1 cellular context compared by ENCODE assay signal in genomic region chr10:21170216-21170615, GRCh38.
TF ChIP-seq lines count a peak whose summit lies in the region.

No MANE protein-coding gene starts in this region.

TF ChIP-seq in HEK293, 187 proteins besides CTCF, POLR2A, EP300 and RAD21 (continued from another document and continues in another):
- TF ChIP-seq ZNF521 (tag by site-specific recombination; IDR thresholded peaks at IDR 0.05), result no peak
- no peak for TF ChIP-seq ZNF169 (tag by site-specific recombination; IDR thresholded peaks at IDR 0.05)
- TF ChIP-seq ZNF645 (tag by site-specific recombination; IDR thresholded peaks at IDR 0.05), result no peak
- TF ChIP-seq ZNF221 (tag by site-specific recombination; IDR thresholded peaks at IDR 0.05; ENCODE audit: borderline replicate concordance), result no peak
- no peak for TF ChIP-seq BCL6B (tag by site-specific recombination; IDR thresholded peaks at IDR 0.05)
- TF ChIP-seq ZBTB21 (tag by site-specific recombination; IDR thresholded peaks at IDR 0.05), result no peak
- no peak for TF ChIP-seq KLF8 (tag by site-specific recombination; IDR thresholded peaks at IDR 0.05)
- TF ChIP-seq ZBTB44 (tag by site-specific recombination; IDR thresholded peaks at IDR 0.05), result no peak
- TF ChIP-seq ZNF239 (tag by site-specific recombination; IDR thresholded peaks at IDR 0.05), result no peak
- no peak for TF ChIP-seq ZIC2 (tag by site-specific recombination; IDR thresholded peaks at IDR 0.05)
- TF ChIP-seq ZNF610 (tag by site-specific recombination; IDR thresholded peaks at IDR 0.05; ENCODE audit: borderline replicate concordance), result no peak
- no peak for TF ChIP-seq ZNF24 (tag by site-specific recombination; IDR thresholded peaks at IDR 0.05)
- TF ChIP-seq ZNF354C (tag by site-specific recombination; IDR thresholded peaks at IDR 0.05; ENCODE audit: borderline replicate concordance, low read depth), result no peak
- TF ChIP-seq ZNF561 (tag by site-specific recombination; IDR thresholded peaks at IDR 0.05; ENCODE audit: borderline replicate concordance), result no peak
- TF ChIP-seq ELK4 (IDR thresholded peaks at IDR 0.05; ENCODE audit: borderline replicate concordance, low read depth, low read length), result no peak
- 0 out of 2 replicates have a peak, but pooled peaks have one; percentile 28 for TF ChIP-seq ZBTB17 (tag by site-specific recombination; IDR thresholded peaks at IDR 0.05)
- no peak for TF ChIP-seq ZNF549 (tag by site-specific recombination; IDR thresholded peaks at IDR 0.05)
- no peak for TF ChIP-seq ZNF530 (tag by site-specific recombination; IDR thresholded peaks at IDR 0.05; ENCODE audit: low read depth)
- no peak for TF ChIP-seq ZEB2 (tag by site-specific recombination; IDR thresholded peaks at IDR 0.05)
- TF ChIP-seq ZFP41 (tag by site-specific recombination; IDR thresholded peaks at IDR 0.05; ENCODE audit: borderline replicate concordance), result no peak
- TF ChIP-seq ATF2 (tag by site-specific recombination; IDR thresholded peaks at IDR 0.05; ENCODE audit: low read depth), result no peak
- TF ChIP-seq ZNF704 (tag by site-specific recombination; IDR thresholded peaks at IDR 0.05), result no peak
- no peak for TF ChIP-seq MZF1 (tag by site-specific recombination; IDR thresholded peaks at IDR 0.05; ENCODE audit: borderline replicate concordance)
- no peak for TF ChIP-seq ZBTB11 (tag by site-specific recombination; conservative IDR thresholded peaks at IDR 0.05; ENCODE audit: low read depth)
- no peak for TF ChIP-seq ZNF214 (tag by site-specific recombination; IDR thresholded peaks at IDR 0.05; ENCODE audit: borderline replicate concordance)
- TF ChIP-seq ZFP37 (tag by site-specific recombination; IDR thresholded peaks at IDR 0.05), result no peak
- no peak for TF ChIP-seq REPIN1 (tag by site-specific recombination; IDR thresholded peaks at IDR 0.05; ENCODE audit: low read depth)
- peak; percentile 76 for TF ChIP-seq ZBTB20 (tag by site-specific recombination; IDR thresholded peaks at IDR 0.05)
- no peak for TF ChIP-seq ZNF274 (IDR thresholded peaks at IDR 0.05; ENCODE audit: low read length)
- no peak for TF ChIP-seq ZNF274 (tag by site-specific recombination; IDR thresholded peaks at IDR 0.05; ENCODE audit: borderline replicate concordance)
- TF ChIP-seq KLF7 (tag by site-specific recombination; IDR thresholded peaks at IDR 0.05; ENCODE audit: borderline replicate concordance), result no peak
- no peak for TF ChIP-seq ZNF114 (tag by site-specific recombination; IDR thresholded peaks at IDR 0.05)
- TF ChIP-seq GFI1B (tag by site-specific recombination; IDR thresholded peaks at IDR 0.05), result no peak
- TF ChIP-seq ZNF664 (tag by site-specific recombination; IDR thresholded peaks at IDR 0.05), result no peak
- no peak for TF ChIP-seq ZNF510 (tag by site-specific recombination; IDR thresholded peaks at IDR 0.05; ENCODE audit: insufficient replicate concordance)
- no peak for TF ChIP-seq ZNF155 (tag by site-specific recombination; IDR thresholded peaks at IDR 0.05)
- TF ChIP-seq IKZF3 (tag by site-specific recombination; IDR thresholded peaks at IDR 0.05), result 0 out of 2 replicates have a peak, but pooled peaks have one; percentile 12
- no peak for TF ChIP-seq ZNF513 (tag by site-specific recombination; IDR thresholded peaks at IDR 0.05)
- no peak for TF ChIP-seq ZBTB6 (tag by site-specific recombination; IDR thresholded peaks at IDR 0.05)
- TF ChIP-seq ZXDB (tag by site-specific recombination; IDR thresholded peaks at IDR 0.05), result no peak
- no peak for TF ChIP-seq ZNF654 (tag by site-specific recombination; IDR thresholded peaks at IDR 0.05; ENCODE audit: low read depth)
- TF ChIP-seq ZNF362 (tag by site-specific recombination; IDR thresholded peaks at IDR 0.05), result no peak
- TF ChIP-seq PRDM1 (tag by site-specific recombination; IDR thresholded peaks at IDR 0.05), result no peak
- TF ChIP-seq ZNF571 (tag by site-specific recombination; IDR thresholded peaks at IDR 0.05), result no peak
- TF ChIP-seq OVOL3 (tag by site-specific recombination; IDR thresholded peaks at IDR 0.05), result no peak
- no peak for TF ChIP-seq ZNF600 (tag by site-specific recombination; IDR thresholded peaks at IDR 0.05)
- TF ChIP-seq SCRT1 (tag by site-specific recombination; IDR thresholded peaks at IDR 0.05; ENCODE audit: borderline replicate concordance), result no peak
- no peak for TF ChIP-seq ZNF10 (tag by site-specific recombination; IDR thresholded peaks at IDR 0.05)
- no peak for TF ChIP-seq ZNF202 (tag by site-specific recombination; IDR thresholded peaks at IDR 0.05; ENCODE audit: borderline replicate concordance)
- no peak for TF ChIP-seq PBX3 (CRISPR knock-in tag; IDR thresholded peaks at IDR 0.05)
- TF ChIP-seq ZNF146 (tag by site-specific recombination; IDR thresholded peaks at IDR 0.05), result no peak
- TF ChIP-seq HOXD13 (CRISPR knock-in tag; IDR thresholded peaks at IDR 0.05; ENCODE audit: borderline replicate concordance), result no peak
- no peak for TF ChIP-seq ZNF266 (tag by site-specific recombination; IDR thresholded peaks at IDR 0.05; ENCODE audit: low read depth)
- no peak for TF ChIP-seq ZNF580 (tag by site-specific recombination; IDR thresholded peaks at IDR 0.05)
